1 cellular context compared by ENCODE assay signal in the genomic region with DNA sequence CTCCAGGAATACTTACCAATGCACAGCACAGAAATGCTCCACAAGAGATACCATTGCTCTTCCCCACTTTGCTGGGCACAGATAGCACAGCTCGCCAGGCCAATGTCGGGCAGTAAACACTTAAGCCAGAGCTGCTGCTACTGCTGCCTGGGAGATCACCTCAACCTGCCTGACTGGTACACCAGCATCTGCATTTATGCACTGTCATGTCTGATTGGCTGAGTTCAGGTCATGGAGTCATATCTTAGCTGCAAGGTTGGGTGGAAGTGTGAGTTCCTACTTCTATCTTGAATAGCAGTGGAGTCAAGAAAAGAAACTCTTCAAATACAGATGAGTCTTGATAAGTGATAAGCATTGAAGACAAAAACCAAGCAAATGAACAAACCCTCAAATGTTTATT.
TF ChIP-seq lines count a peak whose summit lies in the region.

No MANE protein-coding gene starts in this region.

TF ChIP-seq in GM12878, 131 proteins besides CTCF, POLR2A, EP300 and RAD21:
- TF ChIP-seq FOS (IDR thresholded peaks at IDR 0.05; ENCODE audit: borderline replicate concordance, extremely low read depth, insufficient read length) = no peak
- no peak for TF ChIP-seq NR2F1 (conservative IDR thresholded peaks at IDR 0.05)
- TF ChIP-seq, protein P1, sequence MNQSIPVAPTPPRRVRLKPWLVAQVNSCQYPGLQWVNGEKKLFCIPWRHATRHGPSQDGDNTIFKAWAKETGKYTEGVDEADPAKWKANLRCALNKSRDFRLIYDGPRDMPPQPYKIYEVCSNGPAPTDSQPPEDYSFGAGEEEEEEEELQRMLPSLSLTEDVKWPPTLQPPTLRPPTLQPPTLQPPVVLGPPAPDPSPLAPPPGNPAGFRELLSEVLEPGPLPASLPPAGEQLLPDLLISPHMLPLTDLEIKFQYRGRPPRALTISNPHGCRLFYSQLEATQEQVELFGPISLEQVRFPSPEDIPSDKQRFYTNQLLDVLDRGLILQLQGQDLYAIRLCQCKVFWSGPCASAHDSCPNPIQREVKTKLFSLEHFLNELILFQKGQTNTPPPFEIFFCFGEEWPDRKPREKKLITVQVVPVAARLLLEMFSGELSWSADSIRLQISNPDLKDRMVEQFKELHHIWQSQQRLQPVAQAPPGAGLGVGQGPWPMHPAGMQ (IDR thresholded peaks at IDR 0.05; ENCODE audit: borderline replicate concordance) = no peak
- TF ChIP-seq LARP7 (IDR thresholded peaks at IDR 0.05) = no peak
- TF ChIP-seq, protein P2, sequence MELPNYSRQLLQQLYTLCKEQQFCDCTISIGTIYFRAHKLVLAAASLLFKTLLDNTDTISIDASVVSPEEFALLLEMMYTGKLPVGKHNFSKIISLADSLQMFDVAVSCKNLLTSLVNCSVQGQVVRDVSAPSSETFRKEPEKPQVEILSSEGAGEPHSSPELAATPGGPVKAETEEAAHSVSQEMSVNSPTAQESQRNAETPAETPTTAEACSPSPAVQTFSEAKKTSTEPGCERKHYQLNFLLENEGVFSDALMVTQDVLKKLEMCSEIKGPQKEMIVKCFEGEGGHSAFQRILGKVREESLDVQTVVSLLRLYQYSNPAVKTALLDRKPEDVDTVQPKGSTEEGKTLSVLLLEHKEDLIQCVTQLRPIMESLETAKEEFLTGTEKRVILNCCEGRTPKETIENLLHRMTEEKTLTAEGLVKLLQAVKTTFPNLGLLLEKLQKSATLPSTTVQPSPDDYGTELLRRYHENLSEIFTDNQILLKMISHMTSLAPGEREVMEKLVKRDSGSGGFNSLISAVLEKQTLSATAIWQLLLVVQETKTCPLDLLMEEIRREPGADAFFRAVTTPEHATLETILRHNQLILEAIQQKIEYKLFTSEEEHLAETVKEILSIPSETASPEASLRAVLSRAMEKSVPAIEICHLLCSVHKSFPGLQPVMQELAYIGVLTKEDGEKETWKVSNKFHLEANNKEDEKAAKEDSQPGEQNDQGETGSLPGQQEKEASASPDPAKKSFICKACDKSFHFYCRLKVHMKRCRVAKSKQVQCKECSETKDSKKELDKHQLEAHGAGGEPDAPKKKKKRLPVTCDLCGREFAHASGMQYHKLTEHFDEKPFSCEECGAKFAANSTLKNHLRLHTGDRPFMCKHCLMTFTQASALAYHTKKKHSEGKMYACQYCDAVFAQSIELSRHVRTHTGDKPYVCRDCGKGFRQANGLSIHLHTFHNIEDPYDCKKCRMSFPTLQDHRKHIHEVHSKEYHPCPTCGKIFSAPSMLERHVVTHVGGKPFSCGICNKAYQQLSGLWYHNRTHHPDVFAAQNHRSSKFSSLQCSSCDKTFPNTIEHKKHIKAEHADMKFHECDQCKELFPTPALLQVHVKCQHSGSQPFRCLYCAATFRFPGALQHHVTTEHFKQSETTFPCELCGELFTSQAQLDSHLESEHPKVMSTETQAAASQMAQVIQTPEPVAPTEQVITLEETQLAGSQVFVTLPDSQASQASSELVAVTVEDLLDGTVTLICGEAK (IDR thresholded peaks at IDR 0.05; ENCODE audit: borderline replicate concordance) = no peak
- no peak for TF ChIP-seq RELA (IDR thresholded peaks at IDR 0.05; ENCODE audit: borderline replicate concordance, partially characterized antibody)
- TF ChIP-seq, protein P3, sequence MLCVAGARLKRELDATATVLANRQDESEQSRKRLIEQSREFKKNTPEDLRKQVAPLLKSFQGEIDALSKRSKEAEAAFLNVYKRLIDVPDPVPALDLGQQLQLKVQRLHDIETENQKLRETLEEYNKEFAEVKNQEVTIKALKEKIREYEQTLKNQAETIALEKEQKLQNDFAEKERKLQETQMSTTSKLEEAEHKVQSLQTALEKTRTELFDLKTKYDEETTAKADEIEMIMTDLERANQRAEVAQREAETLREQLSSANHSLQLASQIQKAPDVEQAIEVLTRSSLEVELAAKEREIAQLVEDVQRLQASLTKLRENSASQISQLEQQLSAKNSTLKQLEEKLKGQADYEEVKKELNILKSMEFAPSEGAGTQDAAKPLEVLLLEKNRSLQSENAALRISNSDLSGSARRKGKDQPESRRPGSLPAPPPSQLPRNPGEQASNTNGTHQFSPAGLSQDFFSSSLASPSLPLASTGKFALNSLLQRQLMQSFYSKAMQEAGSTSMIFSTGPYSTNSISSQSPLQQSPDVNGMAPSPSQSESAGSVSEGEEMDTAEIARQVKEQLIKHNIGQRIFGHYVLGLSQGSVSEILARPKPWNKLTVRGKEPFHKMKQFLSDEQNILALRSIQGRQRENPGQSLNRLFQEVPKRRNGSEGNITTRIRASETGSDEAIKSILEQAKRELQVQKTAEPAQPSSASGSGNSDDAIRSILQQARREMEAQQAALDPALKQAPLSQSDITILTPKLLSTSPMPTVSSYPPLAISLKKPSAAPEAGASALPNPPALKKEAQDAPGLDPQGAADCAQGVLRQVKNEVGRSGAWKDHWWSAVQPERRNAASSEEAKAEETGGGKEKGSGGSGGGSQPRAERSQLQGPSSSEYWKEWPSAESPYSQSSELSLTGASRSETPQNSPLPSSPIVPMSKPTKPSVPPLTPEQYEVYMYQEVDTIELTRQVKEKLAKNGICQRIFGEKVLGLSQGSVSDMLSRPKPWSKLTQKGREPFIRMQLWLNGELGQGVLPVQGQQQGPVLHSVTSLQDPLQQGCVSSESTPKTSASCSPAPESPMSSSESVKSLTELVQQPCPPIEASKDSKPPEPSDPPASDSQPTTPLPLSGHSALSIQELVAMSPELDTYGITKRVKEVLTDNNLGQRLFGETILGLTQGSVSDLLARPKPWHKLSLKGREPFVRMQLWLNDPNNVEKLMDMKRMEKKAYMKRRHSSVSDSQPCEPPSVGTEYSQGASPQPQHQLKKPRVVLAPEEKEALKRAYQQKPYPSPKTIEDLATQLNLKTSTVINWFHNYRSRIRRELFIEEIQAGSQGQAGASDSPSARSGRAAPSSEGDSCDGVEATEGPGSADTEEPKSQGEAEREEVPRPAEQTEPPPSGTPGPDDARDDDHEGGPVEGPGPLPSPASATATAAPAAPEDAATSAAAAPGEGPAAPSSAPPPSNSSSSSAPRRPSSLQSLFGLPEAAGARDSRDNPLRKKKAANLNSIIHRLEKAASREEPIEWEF (IDR thresholded peaks at IDR 0.05; ENCODE audit: insufficient replicate concordance, low read depth, low read length) = no peak
- TF ChIP-seq STAT3 (IDR thresholded peaks at IDR 0.05; ENCODE audit: low read depth, low read length) = no peak
- TF ChIP-seq, protein P4, sequence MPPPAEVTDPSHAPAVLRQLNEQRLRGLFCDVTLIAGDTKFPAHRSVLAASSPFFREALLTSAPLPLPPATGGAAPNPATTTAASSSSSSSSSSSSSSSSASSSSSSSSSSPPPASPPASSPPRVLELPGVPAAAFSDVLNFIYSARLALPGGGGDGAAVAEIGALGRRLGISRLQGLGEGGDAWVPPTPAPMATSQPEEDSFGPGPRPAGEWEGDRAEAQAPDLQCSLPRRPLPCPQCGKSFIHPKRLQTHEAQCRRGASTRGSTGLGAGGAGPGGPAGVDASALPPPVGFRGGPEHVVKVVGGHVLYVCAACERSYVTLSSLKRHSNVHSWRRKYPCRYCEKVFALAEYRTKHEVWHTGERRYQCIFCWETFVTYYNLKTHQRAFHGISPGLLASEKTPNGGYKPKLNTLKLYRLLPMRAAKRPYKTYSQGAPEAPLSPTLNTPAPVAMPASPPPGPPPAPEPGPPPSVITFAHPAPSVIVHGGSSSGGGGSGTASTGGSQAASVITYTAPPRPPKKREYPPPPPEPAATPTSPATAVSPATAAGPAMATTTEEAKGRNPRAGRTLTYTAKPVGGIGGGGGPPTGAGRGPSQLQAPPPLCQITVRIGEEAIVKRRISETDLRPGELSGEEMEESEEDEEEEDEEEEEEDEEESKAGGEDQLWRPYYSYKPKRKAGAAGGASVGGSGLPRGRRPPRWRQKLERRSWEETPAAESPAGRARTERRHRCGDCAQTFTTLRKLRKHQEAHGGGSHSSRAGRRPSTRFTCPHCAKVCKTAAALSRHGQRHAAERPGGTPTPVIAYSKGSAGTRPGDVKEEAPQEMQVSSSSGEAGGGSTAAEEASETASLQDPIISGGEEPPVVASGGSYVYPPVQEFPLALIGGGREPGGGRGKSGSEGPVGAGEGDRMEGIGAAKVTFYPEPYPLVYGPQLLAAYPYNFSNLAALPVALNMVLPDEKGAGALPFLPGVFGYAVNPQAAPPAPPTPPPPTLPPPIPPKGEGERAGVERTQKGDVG (CRISPR knock-in tag; IDR thresholded peaks at IDR 0.05) = no peak
- no peak for TF ChIP-seq ZZZ3 (IDR thresholded peaks at IDR 0.05; ENCODE audit: control insufficient read depth, insufficient read length, low read depth)
- TF ChIP-seq, protein P5, sequence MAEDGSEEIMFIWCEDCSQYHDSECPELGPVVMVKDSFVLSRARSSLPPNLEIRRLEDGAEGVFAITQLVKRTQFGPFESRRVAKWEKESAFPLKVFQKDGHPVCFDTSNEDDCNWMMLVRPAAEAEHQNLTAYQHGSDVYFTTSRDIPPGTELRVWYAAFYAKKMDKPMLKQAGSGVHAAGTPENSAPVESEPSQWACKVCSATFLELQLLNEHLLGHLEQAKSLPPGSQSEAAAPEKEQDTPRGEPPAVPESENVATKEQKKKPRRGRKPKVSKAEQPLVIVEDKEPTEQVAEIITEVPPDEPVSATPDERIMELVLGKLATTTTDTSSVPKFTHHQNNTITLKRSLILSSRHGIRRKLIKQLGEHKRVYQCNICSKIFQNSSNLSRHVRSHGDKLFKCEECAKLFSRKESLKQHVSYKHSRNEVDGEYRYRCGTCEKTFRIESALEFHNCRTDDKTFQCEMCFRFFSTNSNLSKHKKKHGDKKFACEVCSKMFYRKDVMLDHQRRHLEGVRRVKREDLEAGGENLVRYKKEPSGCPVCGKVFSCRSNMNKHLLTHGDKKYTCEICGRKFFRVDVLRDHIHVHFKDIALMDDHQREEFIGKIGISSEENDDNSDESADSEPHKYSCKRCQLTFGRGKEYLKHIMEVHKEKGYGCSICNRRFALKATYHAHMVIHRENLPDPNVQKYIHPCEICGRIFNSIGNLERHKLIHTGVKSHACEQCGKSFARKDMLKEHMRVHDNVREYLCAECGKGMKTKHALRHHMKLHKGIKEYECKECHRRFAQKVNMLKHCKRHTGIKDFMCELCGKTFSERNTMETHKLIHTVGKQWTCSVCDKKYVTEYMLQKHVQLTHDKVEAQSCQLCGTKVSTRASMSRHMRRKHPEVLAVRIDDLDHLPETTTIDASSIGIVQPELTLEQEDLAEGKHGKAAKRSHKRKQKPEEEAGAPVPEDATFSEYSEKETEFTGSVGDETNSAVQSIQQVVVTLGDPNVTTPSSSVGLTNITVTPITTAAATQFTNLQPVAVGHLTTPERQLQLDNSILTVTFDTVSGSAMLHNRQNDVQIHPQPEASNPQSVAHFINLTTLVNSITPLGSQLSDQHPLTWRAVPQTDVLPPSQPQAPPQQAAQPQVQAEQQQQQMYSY (CRISPR knock-in tag; IDR thresholded peaks at IDR 0.05) = no peak
- no peak for TF ChIP-seq SMC3 (IDR thresholded peaks at IDR 0.05; ENCODE audit: borderline replicate concordance, low read length)
- TF ChIP-seq PML (IDR thresholded peaks at IDR 0.05; ENCODE audit: low read length) = no peak
- no peak for TF ChIP-seq SIX5 (IDR thresholded peaks at IDR 0.05; ENCODE audit: low read depth, low read length, severe bottlenecking)
- no peak for TF ChIP-seq FOXM1 (IDR thresholded peaks at IDR 0.05; ENCODE audit: low read depth, low read length)
- no peak for TF ChIP-seq BACH1 (IDR thresholded peaks at IDR 0.05; ENCODE audit: borderline replicate concordance)
- no peak for TF ChIP-seq SREBF1 (IDR thresholded peaks at IDR 0.05; ENCODE audit: low read length)
